Comparison of ENCODE assay signal across 14 cellular contexts in the genomic region with DNA sequence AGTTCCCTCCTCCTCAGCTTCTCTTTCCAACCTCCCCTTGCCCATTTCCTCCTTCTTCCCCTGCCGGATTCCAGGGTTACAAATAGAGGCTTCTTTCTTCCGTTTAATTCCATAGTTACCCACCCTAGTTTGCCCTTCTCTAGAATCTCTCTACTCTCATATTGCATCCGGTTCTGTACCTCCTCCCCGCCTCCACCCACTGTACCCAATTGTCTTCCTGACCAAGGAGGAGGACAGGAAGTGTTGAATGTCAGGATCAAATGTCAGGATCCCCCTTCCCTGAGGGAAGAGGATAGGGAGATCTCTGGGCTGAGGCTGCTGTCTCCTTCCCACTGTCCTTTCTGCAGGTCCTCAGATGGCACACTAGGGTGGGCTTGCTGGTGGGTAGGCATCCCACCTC. TPM values are rescaled to one million over a fixed set of nuclear protein-coding genes. Genes with fewer than 3 reads are reported as not detected.
A peak's percentile ranks its signal among the peaks of the same experiment; 100 is the strongest.
DNase-seq lines count a peak whose midpoint lies in the region; ATAC-seq and TF ChIP-seq lines count a peak whose summit lies in the region.
"Had no signal": no experiment of that assay in that cellular context is flagged by ENCODE, and none has a peak within 500 bp of the region (broad histone marks: within the 10 kb centered on the region; RNA-seq: fewer than 3 reads in every experiment).

No MANE protein-coding gene starts in this region.

- TF ChIP-seq CTCF in 22Rv1 (IDR thresholded peaks at IDR 0.05) (no peak), DND-41 (IDR thresholded peaks at IDR 0.05; ENCODE audit: borderline replicate concordance, extremely low read depth, low read length, poor library complexity, severe bottlenecking) (no peak)

- ATAC-seq in DND-41 (ENCODE audit: insufficient read depth, low read depth) = no peak

- no peaks in the 10 kb centered on the region for H3K4me1 ChIP-seq in DND-41 (ENCODE audit: insufficient read depth, low read length)

- no peak overlapping the region for H3K9ac ChIP-seq in DND-41 (ENCODE audit: low read depth, low read length)

- no peak overlapping the region for H3K4me2 ChIP-seq in DND-41 (ENCODE audit: insufficient read depth, low read length)

- no peak overlapping the region for H2AFZ ChIP-seq in DND-41 (ENCODE audit: low read depth, low read length)

- peaks cover 30% of the 10 kb centered on the region for H4K20me1 ChIP-seq in DND-41 (ENCODE audit: insufficient read depth, low read length)

- H3K27ac ChIP-seq in 22Rv1 (peak overlapping the region; percentile 35), DND-41 (ENCODE audit: low read length) (peak overlapping the region; percentile 12; the same call in 1 of the 2 replicates)

- H3K4me3 ChIP-seq in DND-41 (ENCODE audit: low read depth in 1 of 2, low read length in 2 of 2) = no peak overlapping the region

- H3K9me3 ChIP-seq in DND-41 (ENCODE audit: insufficient read depth, low read length, severe bottlenecking) = no peaks in the 10 kb centered on the region

- DNase-seq in DND-41 (no peak), RPMI7951 (ENCODE audit: low read depth) (peak; percentile 7), islet precursor cell (peak; percentile 62), AG20443 (ENCODE audit: low spot score) (no peak), cortex of kidney (lab: John Stamatoyannopoulos, UW) (no peak), superior temporal gyrus (ENCODE audit: extremely low spot score) (no peak)
- no peak for DNase-seq in NK-92 treated with Interleukin-12 subunit alpha and Interleukin-12 subunit beta, amount 100 ng/mL, for 24 hours (lab: John Stamatoyannopoulos, UW)
- DNase-seq: C1 segment of cervical spinal cord, hypothalamus, NCI-H1436 treated with DMSO at 0.1 percent for 48 hours, OCI-M1 had no signal

- peaks cover 45% of the 10 kb centered on the region for H3K36me3 ChIP-seq in DND-41 (ENCODE audit: insufficient read depth, low read length)

- H3K79me2 ChIP-seq in DND-41 (ENCODE audit: insufficient read depth, low read length) = peaks cover 77% of the 10 kb centered on the region

- no peaks in the 10 kb centered on the region for H3K27me3 ChIP-seq in DND-41 (ENCODE audit: insufficient read depth, low read length, poor library complexity)

RNA-seq across cellular contexts. Expression of gene LARP4, which starts 25.2 kb away (rescaled TPM):
- 14.3 and 17.3 TPM in 2 replicates for total RNA-seq in RPMI7951 (2014; rRNA removed; shearing (Covaris generic))

RNA-seq across cellular contexts. Expression of gene FAM186A, which starts 29.4 kb away (rescaled TPM):
- not detected in 2 replicates for total RNA-seq in RPMI7951 (2014; rRNA removed; shearing (Covaris generic))
- total RNA-seq: epithelial cell of proximal tubule, skeletal muscle tissue had no signal

Comparison
In these comparisons a context has a peak if more than half of its experiments do, and no peak if none do; other contexts are left out.
1. DNase-seq: peak in RPMI7951 (single experiment) and islet precursor cell (single experiment); none in DND-41 (single experiment), AG20443 (single experiment), cortex of kidney (single experiment), NK-92 treated with Interleukin-12 subunit alpha and Interleukin-12 subunit beta, amount 100 ng/mL, for 24 hours (single experiment) and superior temporal gyrus (single experiment).